ENCODE assay signal across 23 cellular contexts in the genomic region with DNA sequence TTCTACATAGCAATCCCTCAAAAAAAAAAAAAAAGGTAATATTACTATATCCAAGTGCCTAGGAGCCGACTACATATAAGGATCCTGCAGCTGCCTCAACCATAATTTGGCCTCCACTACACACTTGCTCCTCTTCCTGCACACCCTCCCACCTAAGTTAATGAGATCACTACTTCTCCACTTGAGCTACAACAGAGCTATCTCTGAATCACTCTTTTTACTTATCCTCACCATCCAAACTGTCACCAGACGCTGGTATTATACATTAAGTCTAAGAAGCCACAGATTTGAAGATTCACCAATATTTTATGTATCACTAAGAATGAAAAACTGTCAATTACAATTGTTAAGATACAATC. TPM values are rescaled to one million over a fixed set of nuclear protein-coding genes. Genes with fewer than 3 reads are reported as not detected.
"Had no signal": no experiment of that assay in that cellular context is flagged by ENCODE, and none has a peak within 500 bp of the region (broad histone marks: within the 10 kb centered on the region; RNA-seq: fewer than 3 reads in every experiment).

No MANE protein-coding gene starts in this region.

- H3K27me3 Mint-ChIP-seq: activated CD4-positive, alpha-beta T cell treated with anti-CD3 and anti-CD28 coated beads, Interleukin-2, amount 10 ng/mL, durations not matched to agents 7 days and 5 days; activated naive CD8-positive, alpha-beta T cell; stimulated activated naive CD8-positive, alpha-beta T cell treated with anti-CD3 and anti-CD28 coated beads, Interleukin-15, Interleukin-2, amounts not matched to agents 100 ng/mL and 50 ng/mL, for 24 hours had no signal

- DNase-seq: activated CD4-positive, alpha-beta T cell treated with anti-CD3 and anti-CD28 coated beads, Interleukin-2, amount 10 ng/mL, durations not matched to agents 7 days and 5 days; activated CD4-positive, CD25-positive, alpha-beta regulatory T cell; activated T-cell treated with anti-CD3 and anti-CD28 coated beads for 4 hours; aorta; brain microvascular endothelial cell; central memory CD4-positive, alpha-beta T cell; dorsolateral prefrontal cortex; endodermal cell; gastrocnemius medialis; kidney glomerular epithelial cell; left ventricle myocardium inferior; mammary epithelial cell; midbrain; occipital lobe; SW 1271; trophoblast cell had no signal

- H3K27ac Mint-ChIP-seq: activated CD4-positive, alpha-beta T cell treated with anti-CD3 and anti-CD28 coated beads, Interleukin-2, amount 10 ng/mL, durations not matched to agents 7 days and 5 days; activated naive CD8-positive, alpha-beta T cell; activated T-helper 1 cell treated with anti-CD3 and anti-CD28 coated beads, Interleukin-12 subunit alpha, Interleukin-12 subunit beta, Interleukin-2, Interleukin-4 antibody, amounts not matched to agents 30 ng/mL and 10 ng/mL and 1 ng/mL, durations not matched to agents 14 hours and 24 hours and 36 hours; endodermal cell; stimulated activated naive CD8-positive, alpha-beta T cell treated with anti-CD3 and anti-CD28 coated beads, Interleukin-15, Interleukin-2, amounts not matched to agents 100 ng/mL and 50 ng/mL, for 24 hours had no signal

- H3K9me3 Mint-ChIP-seq: activated CD4-positive, alpha-beta T cell treated with anti-CD3 and anti-CD28 coated beads, Interleukin-2, amount 10 ng/mL, durations not matched to agents 7 days and 5 days; activated T-helper 1 cell treated with anti-CD3 and anti-CD28 coated beads, Interleukin-12 subunit alpha, Interleukin-12 subunit beta, Interleukin-2, Interleukin-4 antibody, amounts not matched to agents 30 ng/mL and 10 ng/mL and 1 ng/mL, durations not matched to agents 14 hours and 24 hours and 36 hours; endodermal cell; stimulated activated naive CD8-positive, alpha-beta T cell treated with anti-CD3 and anti-CD28 coated beads, Interleukin-15, Interleukin-2, amounts not matched to agents 100 ng/mL and 50 ng/mL, for 24 hours had no signal

- H3K9me3 ChIP-seq: gastrocnemius medialis, left ventricle myocardium inferior, vagina had no signal

- H3K27me3 ChIP-seq: brain microvascular endothelial cell, dorsolateral prefrontal cortex, gastrocnemius medialis, vagina had no signal

- H3K27ac ChIP-seq: brain microvascular endothelial cell, dorsolateral prefrontal cortex, gastrocnemius medialis, left ventricle myocardium inferior, vagina had no signal

- H3K4me3 ChIP-seq: dorsolateral prefrontal cortex, gastrocnemius medialis, left ventricle myocardium inferior, vagina had no signal

- H3K36me3 ChIP-seq: brain microvascular endothelial cell, gastrocnemius medialis, left ventricle myocardium inferior, vagina had no signal

- H3K4me3 Mint-ChIP-seq: activated CD4-positive, alpha-beta T cell treated with anti-CD3 and anti-CD28 coated beads, Interleukin-2, amount 10 ng/mL, durations not matched to agents 7 days and 5 days; activated naive CD8-positive, alpha-beta T cell; activated T-helper 1 cell treated with anti-CD3 and anti-CD28 coated beads, Interleukin-12 subunit alpha, Interleukin-12 subunit beta, Interleukin-2, Interleukin-4 antibody, amounts not matched to agents 30 ng/mL and 10 ng/mL and 1 ng/mL, durations not matched to agents 14 hours and 24 hours and 36 hours; endodermal cell; stimulated activated naive CD8-positive, alpha-beta T cell treated with anti-CD3 and anti-CD28 coated beads, Interleukin-15, Interleukin-2, amounts not matched to agents 100 ng/mL and 50 ng/mL, for 24 hours had no signal

RNA-seq across cellular contexts. Expression of gene POU4F1, which starts 47.4 kb away (rescaled TPM):
- total RNA-seq: epithelial cell of proximal tubule, gastrocnemius medialis, left ventricle myocardium inferior, mammary epithelial cell, posterior vena cava, vagina had no signal
- polyA plus RNA-seq: mammary epithelial cell, neural cell had no signal
